1 cellular context compared by ENCODE assay signal in the genomic region with DNA sequence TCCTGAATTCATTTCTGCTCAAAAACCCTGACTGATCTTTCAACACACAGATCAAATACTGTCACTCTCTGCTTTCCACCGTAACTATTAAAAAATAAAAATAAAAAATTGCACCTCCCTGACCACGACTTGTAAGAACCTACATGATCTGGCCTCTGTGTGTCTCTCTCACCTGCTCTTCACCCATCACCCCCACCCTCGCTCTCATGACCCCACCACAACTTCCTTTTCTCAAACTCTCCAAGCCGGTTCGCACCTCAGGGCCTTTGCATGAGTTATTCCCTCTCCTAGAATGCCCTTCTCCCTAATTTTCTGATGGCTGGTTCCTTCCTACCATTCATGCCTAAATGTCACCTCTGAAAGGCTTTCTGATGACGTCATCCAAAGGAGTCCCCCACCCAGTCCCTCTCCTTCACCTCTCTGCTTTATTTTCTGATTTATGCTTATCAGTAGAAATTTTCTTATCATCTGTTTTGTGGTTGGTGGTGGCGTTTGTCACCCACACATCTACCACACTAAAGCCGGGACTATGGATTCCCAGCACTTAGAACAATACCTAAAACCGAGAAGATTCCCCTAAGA.
TF ChIP-seq lines count a peak whose summit lies in the region.

No MANE protein-coding gene starts in this region.

TF ChIP-seq in K562, 482 proteins besides CTCF, POLR2A, EP300 and RAD21 (continued from another document):
- no peak for TF ChIP-seq ZNF316 (IDR thresholded peaks at IDR 0.05)
- no peak for TF ChIP-seq ZNF699 (CRISPR knock-in tag; IDR thresholded peaks at IDR 0.05; ENCODE audit: insufficient replicate concordance)
- TF ChIP-seq HLTF (IDR thresholded peaks at IDR 0.05), result 0 out of 2 replicates have a peak, but pooled peaks have one; percentile 25
- 0 out of 2 replicates have a peak, but pooled peaks have one; percentile 16 for TF ChIP-seq PHB2 (IDR thresholded peaks at IDR 0.05; ENCODE audit: low read depth)
- TF ChIP-seq ZFP36 (IDR thresholded peaks at IDR 0.05; ENCODE audit: low read depth, low read length, partially characterized antibody), result no peak
- no peak for TF ChIP-seq CREB1 (IDR thresholded peaks at IDR 0.05)
- 0 out of 2 replicates have a peak, but pooled peaks have one; percentile 35 for TF ChIP-seq CREB1 (CRISPR knock-in tag; IDR thresholded peaks at IDR 0.05)
- TF ChIP-seq, protein P1, sequence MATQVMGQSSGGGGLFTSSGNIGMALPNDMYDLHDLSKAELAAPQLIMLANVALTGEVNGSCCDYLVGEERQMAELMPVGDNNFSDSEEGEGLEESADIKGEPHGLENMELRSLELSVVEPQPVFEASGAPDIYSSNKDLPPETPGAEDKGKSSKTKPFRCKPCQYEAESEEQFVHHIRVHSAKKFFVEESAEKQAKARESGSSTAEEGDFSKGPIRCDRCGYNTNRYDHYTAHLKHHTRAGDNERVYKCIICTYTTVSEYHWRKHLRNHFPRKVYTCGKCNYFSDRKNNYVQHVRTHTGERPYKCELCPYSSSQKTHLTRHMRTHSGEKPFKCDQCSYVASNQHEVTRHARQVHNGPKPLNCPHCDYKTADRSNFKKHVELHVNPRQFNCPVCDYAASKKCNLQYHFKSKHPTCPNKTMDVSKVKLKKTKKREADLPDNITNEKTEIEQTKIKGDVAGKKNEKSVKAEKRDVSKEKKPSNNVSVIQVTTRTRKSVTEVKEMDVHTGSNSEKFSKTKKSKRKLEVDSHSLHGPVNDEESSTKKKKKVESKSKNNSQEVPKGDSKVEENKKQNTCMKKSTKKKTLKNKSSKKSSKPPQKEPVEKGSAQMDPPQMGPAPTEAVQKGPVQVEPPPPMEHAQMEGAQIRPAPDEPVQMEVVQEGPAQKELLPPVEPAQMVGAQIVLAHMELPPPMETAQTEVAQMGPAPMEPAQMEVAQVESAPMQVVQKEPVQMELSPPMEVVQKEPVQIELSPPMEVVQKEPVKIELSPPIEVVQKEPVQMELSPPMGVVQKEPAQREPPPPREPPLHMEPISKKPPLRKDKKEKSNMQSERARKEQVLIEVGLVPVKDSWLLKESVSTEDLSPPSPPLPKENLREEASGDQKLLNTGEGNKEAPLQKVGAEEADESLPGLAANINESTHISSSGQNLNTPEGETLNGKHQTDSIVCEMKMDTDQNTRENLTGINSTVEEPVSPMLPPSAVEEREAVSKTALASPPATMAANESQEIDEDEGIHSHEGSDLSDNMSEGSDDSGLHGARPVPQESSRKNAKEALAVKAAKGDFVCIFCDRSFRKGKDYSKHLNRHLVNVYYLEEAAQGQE (CRISPR knock-in tag; IDR thresholded peaks at IDR 0.05; ENCODE audit: low read depth), result no peak
- peak; percentile 80 for TF ChIP-seq JUNB (CRISPR knock-in tag; conservative IDR thresholded peaks at IDR 0.05)
- no peak for TF ChIP-seq CBFA2T3 (IDR thresholded peaks at IDR 0.05)
- peak; percentile 86 for TF ChIP-seq JUND (IDR thresholded peaks at IDR 0.05; ENCODE audit: borderline replicate concordance, low read depth, low read length)
- TF ChIP-seq JUND (tag; IDR thresholded peaks at IDR 0.05; ENCODE audit: borderline replicate concordance, low read depth, low read length), result peak; percentile 71; the same call in 2 of the 3 replicates
- TF ChIP-seq HES1 (IDR thresholded peaks at IDR 0.05; ENCODE audit: low read depth), result no peak
- TF ChIP-seq, protein P2, sequence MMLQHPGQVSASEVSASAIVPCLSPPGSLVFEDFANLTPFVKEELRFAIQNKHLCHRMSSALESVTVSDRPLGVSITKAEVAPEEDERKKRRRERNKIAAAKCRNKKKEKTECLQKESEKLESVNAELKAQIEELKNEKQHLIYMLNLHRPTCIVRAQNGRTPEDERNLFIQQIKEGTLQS (IDR thresholded peaks at IDR 0.05), result peak; percentile 98
- TF ChIP-seq, protein P2 (CRISPR knock-in tag; conservative IDR thresholded peaks at IDR 0.05), result no peak
